Comparison of ENCODE assay signal across 24 cellular contexts in genomic region chr7:138632866-138633602, GRCh38.
"Had no signal": no experiment of that assay in that cellular context is flagged by ENCODE, and none has a peak within 500 bp of the region (broad histone marks: within the 10 kb centered on the region; RNA-seq: fewer than 3 reads in every experiment).

No MANE protein-coding gene starts in this region.

- DNase-seq: activated CD4-positive, alpha-beta T cell treated with anti-CD3 and anti-CD28 coated beads for 4 hours; activated CD8-positive, alpha-beta memory T cell treated with anti-CD3 and anti-CD28 coated beads, Interleukin-2, amount 50 U/mL, for 48 hours; activated CD8-positive, alpha-beta T cell treated with anti-CD3 and anti-CD28 coated beads for 36 hours; activated naive CD4-positive, alpha-beta T cell treated with anti-CD3 and anti-CD28 coated beads, Interleukin-2, amount 50 U/mL, for 16 hours; activated naive CD8-positive, alpha-beta T cell treated with anti-CD3 and anti-CD28 coated beads, Interleukin-2, amount 10 ng/mL, durations not matched to agents 7 days and 5 days; activated T-cell treated with anti-CD3 and anti-CD28 coated beads, Interleukin-2, amount 50 U/mL, for 1 hour; adrenal gland; anterior cingulate cortex; colonic mucosa; Kasumi-1; NCI-H1048; NCI-H146; NCI-H187 treated with DMSO at 0.1 percent for 48 hours; NCI-H2081 treated with DMSO at 0.1 percent for 48 hours; NCI-H2171 treated with DMSO at 0.1 percent for 48 hours; NCI-H345; NCI-H510A; NCI-H526 treated with DMSO at 0.1 percent for 48 hours; PC-3; SHP77; SW 1271 had no signal

- H3K27ac ChIP-seq: adrenal gland, colonic mucosa, SJSA1 had no signal

- H3K4me1 ChIP-seq: adrenal gland, colonic mucosa, SJSA1 had no signal

- ATAC-seq: activated CD4-positive, CD25-positive, alpha-beta regulatory T cell treated with anti-CD3 and anti-CD28 coated beads, Interleukin-2, amount 50 U/mL, for 24 hours; activated CD8-positive, alpha-beta T cell treated with anti-CD3 and anti-CD28 coated beads for 36 hours; PC-3; SK-N-SH treated with all-trans-retinoic acid at 6 μM for 48 hours had no signal

- H3K36me3 ChIP-seq: adrenal gland, colonic mucosa, SJSA1 had no signal

- H3K9me3 ChIP-seq: adrenal gland, colonic mucosa, SJSA1 had no signal

- H3K4me3 ChIP-seq: adrenal gland, colonic mucosa, SJSA1 had no signal
